11 cellular contexts compared by ENCODE assay signal in genomic region chr13:48431431-48431830, GRCh38. TPM values are rescaled to one million over a fixed set of nuclear protein-coding genes. Genes with fewer than 3 reads are reported as not detected.
DNase-seq lines count a peak whose midpoint lies in the region; ATAC-seq and TF ChIP-seq lines count a peak whose summit lies in the region.
"Had no signal": no experiment of that assay in that cellular context is flagged by ENCODE, and none has a peak within 500 bp of the region (broad histone marks: within the 10 kb centered on the region; RNA-seq: fewer than 3 reads in every experiment).

No MANE protein-coding gene starts in this region.

- no peak for DNase-seq in left ventricle myocardium inferior
- DNase-seq in Right ventricle myocardium superior, result no peak
- no peak for DNase-seq in ascending aorta (ENCODE audit: low spot score in 2 of 2)
- peak; percentile 43 to 60 for DNase-seq in lung microvascular endothelial cell (ENCODE audit: low read depth in 2 of 2)
- DNase-seq in upper lobe of right lung, result no peak
- DNase-seq in colonic mucosa, result no peak
- no peak for DNase-seq in stimulated activated CD4-positive, alpha-beta T cell treated with anti-CD3 and anti-CD28 coated beads, Interleukin-2, amount 100 ng/mL, for 48 hours
- no peak for DNase-seq in ovary
- DNase-seq: C1 segment of cervical spinal cord, Karpas-422, NCI-H446 treated with DMSO at 0.1 percent for 48 hours had no signal

- H3K4me1 ChIP-seq in left ventricle myocardium inferior (peaks cover 50% of the 10 kb centered on the region), ascending aorta (peaks cover 0 to 34% of the 10 kb centered on the region in 2 donors), upper lobe of right lung (peaks cover 23% of the 10 kb centered on the region), colonic mucosa (no peaks in the 10 kb centered on the region), ovary (ENCODE audit: insufficient read depth) (peaks cover 2% of the 10 kb centered on the region)

- no peaks in the 10 kb centered on the region for H3K9me3 ChIP-seq in left ventricle myocardium inferior (replicated peaks)
- no peaks in the 10 kb centered on the region for H3K9me3 ChIP-seq in ascending aorta
- no peaks in the 10 kb centered on the region for H3K9me3 ChIP-seq in upper lobe of right lung
- H3K9me3 ChIP-seq in colonic mucosa, result no peaks in the 10 kb centered on the region
- no peaks in the 10 kb centered on the region for H3K9me3 ChIP-seq in ovary

- 18 to 25% (median 21%) methylated on average over 5 of the region's 5 CpGs for WGBS in ovary, 3 donors

- H3K27me3 ChIP-seq in left ventricle myocardium inferior (ENCODE audit: low read depth) (no peaks in the 10 kb centered on the region), ascending aorta (no peaks in the 10 kb centered on the region), upper lobe of right lung (no peaks in the 10 kb centered on the region), colonic mucosa (no peaks in the 10 kb centered on the region), ovary (no peaks in the 10 kb centered on the region)

- no peak for TF ChIP-seq EP300 in ovary (IDR thresholded peaks at IDR 0.05)

- H3K9ac ChIP-seq in colonic mucosa (ENCODE audit: low read depth in 2 of 2, low read length in 2 of 2), result no peak overlapping the region

- TF ChIP-seq CTCF in left ventricle myocardium inferior (IDR thresholded peaks at IDR 0.05; ENCODE audit: borderline replicate concordance) (no peak), ascending aorta (IDR thresholded peaks at IDR 0.05) (no peak), upper lobe of right lung (IDR thresholded peaks at IDR 0.05) (no peak), colonic mucosa (IDR thresholded peaks at IDR 0.05) (no peak), ovary (IDR thresholded peaks at IDR 0.05) (no peak)

- H3K4me3 ChIP-seq in left ventricle myocardium inferior (no peak overlapping the region), ascending aorta (peak overlapping the region in 1 of 2 donors; percentile 2), upper lobe of right lung (no peak overlapping the region), colonic mucosa (no peak overlapping the region), ovary (no peak overlapping the region)

- intact Hi-C loops in left ventricle myocardium inferior (cut with micrococcal nuclease) (no loop called here), Right ventricle myocardium superior (cut with DNase I) (no loop called here), ascending aorta (cut with DNase I) (no loop called here), upper lobe of right lung (cut with DNase I) (no loop called here), colonic mucosa (cut with DNase I) (no loop called here), ovary (cut with DNase I) (no loop called here)

- H3K27ac ChIP-seq in left ventricle myocardium inferior (replicated peaks) (peak overlapping the region; percentile 63), ascending aorta (peak overlapping the region; percentile 36 to 52), upper lobe of right lung (peak overlapping the region; percentile 40), colonic mucosa (no peak overlapping the region), ovary (peak overlapping the region in 1 of 2 donors; percentile 1)

- H3K36me3 ChIP-seq in left ventricle myocardium inferior, result peaks cover 4% of the 10 kb centered on the region
- no peaks in the 10 kb centered on the region for H3K36me3 ChIP-seq in ascending aorta
- H3K36me3 ChIP-seq in upper lobe of right lung, result no peaks in the 10 kb centered on the region
- no peaks in the 10 kb centered on the region for H3K36me3 ChIP-seq in colonic mucosa
- H3K36me3 ChIP-seq in ovary, result no peaks in the 10 kb centered on the region

- ATAC-seq in Right ventricle myocardium superior (ENCODE audit: poor library complexity) (no peak), upper lobe of right lung (no peak)

- TF ChIP-seq POLR2A in ovary (IDR thresholded peaks at IDR 0.05), result no peak

RNA-seq across cellular contexts. Expression of gene LPAR6, which starts 18.5 kb away (rescaled TPM):
- total RNA-seq in left ventricle myocardium inferior (11.5 TPM), Right ventricle myocardium superior (10.3 TPM), ascending aorta (35.7 TPM), lung microvascular endothelial cell (19.6 and 25.6 TPM in 2 replicates), upper lobe of right lung (30.9 TPM), colonic mucosa (10 to 100 TPM in 1 of 2 donors, 1 to 10 TPM in 1; 4.9 to 17.8 TPM), ovary (10 to 100 TPM in 6 of 7 donors, 1 to 10 TPM in 1; 7.7 to 25.0 (median 15.9) TPM)
- 10 to 100 TPM; 20.2 to 21.3 TPM for polyA plus RNA-seq in ovary

Comparison
In these comparisons a context has a peak if more than half of its experiments do, and no peak if none do; other contexts are left out.
1. DNase-seq: peak in lung microvascular endothelial cell (2 of 2); none in left ventricle myocardium inferior (single experiment), Right ventricle myocardium superior (single experiment), ascending aorta (0 of 2), upper lobe of right lung (single experiment), colonic mucosa (single experiment), stimulated activated CD4-positive, alpha-beta T cell treated with anti-CD3 and anti-CD28 coated beads, Interleukin-2, amount 100 ng/mL, for 48 hours (0 of 2) and ovary (0 of 5).